Comparison of ENCODE assay signal across 9 cellular contexts in the genomic region with DNA sequence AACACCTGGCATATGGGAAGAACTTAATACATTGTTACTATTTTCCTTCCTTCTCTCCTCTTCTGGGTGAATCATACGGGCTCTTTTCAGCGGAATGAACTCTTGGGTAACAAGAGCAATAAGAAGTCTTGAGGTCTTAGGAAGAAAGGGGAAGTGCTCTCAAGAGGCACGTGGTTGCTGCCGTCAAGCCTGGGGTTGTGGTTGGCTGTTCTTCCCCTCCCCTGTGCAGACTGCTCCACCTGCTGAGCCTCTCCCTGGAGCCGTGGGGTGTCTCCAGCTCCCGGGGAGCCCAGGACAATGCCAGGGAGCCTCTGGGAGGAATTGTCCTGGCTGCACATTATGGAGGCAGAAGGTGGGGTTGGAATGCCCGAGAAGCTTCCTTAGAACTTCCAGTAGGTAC. TPM values are rescaled to one million over a fixed set of nuclear protein-coding genes. Genes with fewer than 3 reads are reported as not detected.
DNase-seq lines count a peak whose midpoint lies in the region; ATAC-seq and TF ChIP-seq lines count a peak whose summit lies in the region.
"Had no signal": no experiment of that assay in that cellular context is flagged by ENCODE, and none has a peak within 500 bp of the region (broad histone marks: within the 10 kb centered on the region; RNA-seq: fewer than 3 reads in every experiment).

No MANE protein-coding gene starts in this region.

- no peak overlapping the region for H3K4me2 ChIP-seq in PC-3 (ENCODE audit: low read length)

- H3K9me3 ChIP-seq in PC-3 (ENCODE audit: low read length), result no peaks in the 10 kb centered on the region

- H3K4me3 ChIP-seq in PC-3 (ENCODE audit: low read length), result no peak overlapping the region

- no peak overlapping the region for H3K9ac ChIP-seq in PC-3 (ENCODE audit: low read length)

- H4K20me1 ChIP-seq in PC-3 (ENCODE audit: low read length), result no peaks in the 10 kb centered on the region

- no peak for TF ChIP-seq CTCF in PC-3 (conservative IDR thresholded peaks at IDR 0.05; ENCODE audit: low read depth, low read length)

- BruUV-seq in PC-3 (replicated peaks; lab: Mats Ljungman, UMichigan), result no TSS peak

- H2AFZ ChIP-seq in PC-3 (ENCODE audit: low read length), result no peak overlapping the region

- H3K36me3 ChIP-seq in PC-3 (ENCODE audit: low read depth, low read length), result no peaks in the 10 kb centered on the region

- ATAC-seq in HG03025 (IDR thresholded peaks at IDR 0.05; ENCODE audit: low FRiP score, unreplicated experiment), result peak; percentile 77
- ATAC-seq in PC-3, result no peak

- H3K4me1 ChIP-seq in PC-3 (ENCODE audit: insufficient read depth, low read length), result no peaks in the 10 kb centered on the region

- DNase-seq in DMS79 treated with DMSO at 0.1 percent for 48 hours (lab: John Stamatoyannopoulos, UW) (peak; percentile 26), DMS79 (lab: John Stamatoyannopoulos, UW) (no peak), SKM-1 (lab: John Stamatoyannopoulos, UW; ENCODE audit: unreplicated experiment) (peak; percentile 94), globus pallidus (ENCODE audit: low spot score) (peak; percentile 53), PC-3 (no peak), OCI-M2 (lab: John Stamatoyannopoulos, UW; ENCODE audit: unreplicated experiment) (no peak), DMS114 treated with DMSO at 0.1 percent for 48 hours (lab: John Stamatoyannopoulos, UW; ENCODE audit: unreplicated experiment) (no peak)

- H3F3A ChIP-seq in PC-3 (ENCODE audit: low read length, unreplicated experiment), result no peaks in the 10 kb centered on the region

- CTCF ChIA-PET in PC-3 (lab: Charles Lee), result no interaction called here

- H3K79me2 ChIP-seq in PC-3 (ENCODE audit: low read length), result no peaks in the 10 kb centered on the region

- H3K27me3 ChIP-seq in PC-3 (ENCODE audit: low read length), result no peaks in the 10 kb centered on the region

- intact Hi-C loops in PC-3 (cut with micrococcal nuclease), result no loop called here

- POLR2A ChIA-PET in PC-3 (lab: Charles Lee; ENCODE audit: unreplicated experiment), result no interaction called here

- no peak overlapping the region for H3K27ac ChIP-seq in PC-3 (ENCODE audit: low read length)
- H3K27ac ChIP-seq: 22Rv1 had no signal

- H3K9me2 ChIP-seq in PC-3 (replicated peaks; ENCODE audit: low read length), result no peaks in the 10 kb centered on the region

RNA-seq across cellular contexts. Expression of gene TOGARAM2, which starts 19.4 kb away (rescaled TPM):
- total RNA-seq in PC-3 (2014; rRNA removed), result not detected in 2 replicates

Comparison
In these comparisons a context has a peak if more than half of its experiments do, and no peak if none do; other contexts are left out.
1. DNase-seq: peak in DMS79 treated with DMSO at 0.1 percent for 48 hours (single experiment), SKM-1 (single experiment) and globus pallidus (single experiment); none in DMS79 (single experiment), PC-3 (single experiment), OCI-M2 (single experiment) and DMS114 treated with DMSO at 0.1 percent for 48 hours (single experiment).